ENCODE assay signal across 8 cellular contexts in genomic region chr14:52706286-52706685, GRCh38. TPM values are rescaled to one million over a fixed set of nuclear protein-coding genes. Genes with fewer than 3 reads are reported as not detected.
DNase-seq lines count a peak whose midpoint lies in the region; ATAC-seq, FAIRE-seq and TF ChIP-seq lines count a peak whose summit lies in the region.

No MANE protein-coding gene starts in this region.

- no peak for FAIRE-seq in A549 (lab: Jason Lieb, UNC)

- 88% methylated on average over 5 of the region's 5 CpGs for whole genome bisulfite sequencing in A549 (ENCODE audit: missing lambda C conversion rate)

- peaks cover 30% of the 10 kb centered on the region for H3K4me1 ChIP-seq in A549

- peak overlapping the region; percentile 96 for H3K4me3 ChIP-seq in A549
- H3K4me3 ChIP-seq in retinal pigment epithelial cell (ENCODE audit: low read length), result peak overlapping the region; percentile 98

- no peaks in the 10 kb centered on the region for H3K9me3 ChIP-seq in A549

- POLR2A ChIA-PET in A549 (lab: Yijun Ruan, JAX), result interaction anchor here (0.8 to 1.3 kb wide), 2 partner anchors 11 to 23 kb away, joined by 6 to 7 read pairs; partner anchors contain the start of genes ERO1A and STYX

- TF ChIP-seq EP300 in A549 (IDR thresholded peaks at IDR 0.05), result no peak

- TF ChIP-seq POLR2A in A549 (IDR thresholded peaks at IDR 0.05; ENCODE audit: low read length) (no peak), erythroblast (IDR thresholded peaks at IDR 0.05; ENCODE audit: low read length) (no peak)

- peak in 1 of 2 experiments; percentile 20 for DNase-seq in A549 (ENCODE audit: low read depth in 1 of 2, low spot score in 1 of 2)
- DNase-seq in HUDEP-2 (lab: John Stamatoyannopoulos, UW; ENCODE audit: unreplicated experiment in 76 of 76), result peak in 52 of 76 experiments; percentile 2 to 75 (median 32)
- peak; percentile 56 for DNase-seq in activated CD4-positive, alpha-beta T cell treated with anti-CD3 and anti-CD28 coated beads for 48 hours
- DNase-seq in erythroblast (lab: John Stamatoyannopoulos, UW), result peak; percentile 68 to 80
- no peak for DNase-seq in retinal pigment epithelial cell (ENCODE audit: low read depth)
- DNase-seq in NOMO-1 treated with DMSO at 0.1 percent for 48 hours (lab: John Stamatoyannopoulos, UW; ENCODE audit: unreplicated experiment), result no peak

- peak overlapping the region; percentile 87 for H3K4me2 ChIP-seq in A549

- TF ChIP-seq RAD21 in A549 (conservative IDR thresholded peaks at IDR 0.05 in 1 of 2, IDR thresholded peaks at IDR 0.05 in 1 of 2), result no peak

- H3K27ac ChIP-seq in A549, result peak overlapping the region; percentile 85 to 93

- TF ChIP-seq CTCF in A549 (IDR thresholded peaks at IDR 0.05), result no peak
- no peak for TF ChIP-seq CTCF in retinal pigment epithelial cell (conservative IDR thresholded peaks at IDR 0.05; ENCODE audit: low read depth, low read length)

- CTCF ChIA-PET in A549 (lab: Yijun Ruan, JAX), result interaction anchor here (0.8 to 1.4 kb wide), 2 partner anchors 9 to 14 kb away, joined by 4 to 5 read pairs; no protein-coding TSS in a partner anchor

- peak; percentile 7 to 46; a peak in 4 of 6 replicates for ATAC-seq in A549
- ATAC-seq in GM19328 (IDR thresholded peaks at IDR 0.05; ENCODE audit: unreplicated experiment), result no peak
- ATAC-seq in GM19035 (IDR thresholded peaks at IDR 0.05; ENCODE audit: unreplicated experiment), result no peak

TF ChIP-seq in A549, 52 proteins besides CTCF, POLR2A, EP300 and RAD21:
- no peak for TF ChIP-seq MAZ (IDR thresholded peaks at IDR 0.05; ENCODE audit: borderline replicate concordance, low read depth, low read length)

RNA-seq across cellular contexts. Expression of gene PSMC6, which starts 0.7 kb away (rescaled TPM):
- 115 and 180 TPM in 2 replicates for polyA plus RNA-seq in A549 (2011; rRNA removed)
- polyA plus RNA-seq in A549 (2012; cell fraction: cytosol; rRNA removed), result 34.8 and 44.7 TPM in 2 replicates
- 23.6 and 45.1 TPM in 2 replicates for polyA plus RNA-seq in A549 (2012; cell fraction: nucleus; rRNA removed)
- 147 to 167 TPM (median 150 TPM) in 3 replicates for polyA plus RNA-seq in A549 (2017; fragmentation: RNase III; extraction: RNeasy Plus Mini Kit Qiagen cat#74134 plus additional on column Dnase treatment)
- 38.9 and 48.1 TPM in 2 replicates for polyA minus RNA-seq in A549 (2011; rRNA and poly(A)+ RNA removed)

RNA-seq across cellular contexts. Expression of gene ERO1A, which starts 10.9 kb away (rescaled TPM):
- polyA plus RNA-seq in A549 (2011; rRNA removed), result 67.5 and 69.1 TPM in 2 replicates
- polyA plus RNA-seq in A549 (2012; cell fraction: cytosol; rRNA removed), result 19.2 and 25.1 TPM in 2 replicates
- polyA plus RNA-seq in A549 (2012; cell fraction: nucleus; rRNA removed), result 17.8 and 18.9 TPM in 2 replicates
- 38.1 to 39.4 TPM (median 39.2 TPM) in 3 replicates for polyA plus RNA-seq in A549 (2017; fragmentation: RNase III; extraction: RNeasy Plus Mini Kit Qiagen cat#74134 plus additional on column Dnase treatment)
- polyA minus RNA-seq in A549 (2011; rRNA and poly(A)+ RNA removed), result 14.4 and 15.5 TPM in 2 replicates

RNA-seq across cellular contexts. Expression of gene STYX, which starts 23.7 kb away (rescaled TPM):
- polyA plus RNA-seq in A549 (2011; rRNA removed) (9.1 and 12.0 TPM in 2 replicates), A549 (2017; fragmentation: RNase III; extraction: RNeasy Plus Mini Kit Qiagen cat#74134 plus additional on column Dnase treatment) (6.6 to 7.6 TPM (median 7.6 TPM) in 3 replicates)
- 2.5 and 3.1 TPM in 2 replicates for polyA plus RNA-seq in A549 (2012; cell fraction: cytosol; rRNA removed)
- polyA plus RNA-seq in A549 (2012; cell fraction: nucleus; rRNA removed), result 1.0 and 1.5 TPM in 2 replicates
- polyA minus RNA-seq in A549 (2011; rRNA and poly(A)+ RNA removed), result 5.0 and 5.1 TPM in 2 replicates

Comparison
In these comparisons a context has a peak if more than half of its experiments do, and no peak if none do; other contexts are left out.
1. ATAC-seq: peak in A549 (2 of 2); none in GM19328 (single experiment) and GM19035 (single experiment).
2. DNase-seq: peak in HUDEP-2 (52 of 76), activated CD4-positive, alpha-beta T cell treated with anti-CD3 and anti-CD28 coated beads for 48 hours (single experiment) and erythroblast (2 of 2); none in retinal pigment epithelial cell (single experiment) and NOMO-1 treated with DMSO at 0.1 percent for 48 hours (single experiment).